Comparison of ENCODE assay signal across 2 cellular contexts in the genomic region with DNA sequence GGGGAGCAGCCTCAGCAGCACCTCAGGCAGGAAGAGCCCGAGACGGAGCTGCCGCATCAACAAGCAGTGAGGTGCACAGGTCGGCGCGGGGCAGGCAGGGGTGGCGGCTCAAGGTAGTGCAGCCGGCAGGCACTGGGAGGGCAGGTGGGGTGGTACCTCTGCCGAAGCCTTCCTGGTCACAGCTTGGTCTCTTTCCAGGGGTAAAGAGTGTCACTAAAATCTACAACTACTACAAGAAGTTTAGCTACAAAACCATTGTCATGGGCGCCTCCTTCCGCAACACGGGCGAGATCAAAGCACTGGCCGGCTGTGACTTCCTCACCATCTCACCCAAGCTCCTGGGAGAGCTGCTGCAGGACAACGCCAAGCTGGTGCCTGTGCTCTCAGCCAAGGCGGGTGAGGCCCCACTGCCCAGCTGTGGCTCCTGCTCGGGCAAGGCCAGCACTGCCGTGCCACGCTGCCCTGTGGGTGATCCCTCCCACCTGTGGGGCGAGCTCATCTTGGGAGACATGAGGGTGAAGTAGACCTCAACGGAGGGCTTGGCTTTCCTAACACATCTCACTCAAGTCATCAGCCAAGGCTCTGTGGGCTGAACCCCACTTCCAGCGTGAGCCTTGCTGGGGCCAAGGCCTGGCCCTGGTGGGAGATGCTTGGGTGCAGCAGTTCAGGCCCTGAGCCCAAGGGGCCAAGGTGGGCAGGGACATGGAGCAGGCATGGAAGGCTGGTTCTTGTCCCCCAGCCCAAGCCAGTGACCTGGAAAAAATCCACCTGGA.
TF ChIP-seq lines count a peak whose summit lies in the region.

No MANE protein-coding gene starts in this region.

TF ChIP-seq in GM12891, 5 proteins besides CTCF, POLR2A, EP300 and RAD21:
- no peak for TF ChIP-seq SPI1 (IDR thresholded peaks at IDR 0.05; ENCODE audit: low read depth, low read length)

TF ChIP-seq in H1, 55 proteins besides CTCF, POLR2A, EP300 and RAD21:
- TF ChIP-seq TCF12 (IDR thresholded peaks at IDR 0.05; ENCODE audit: low read depth, low read length) (no peak), CTBP2 (IDR thresholded peaks at IDR 0.05; ENCODE audit: borderline replicate concordance, insufficient read depth, insufficient read length, low read length) (no peak), POLR2AphosphoS5 (IDR thresholded peaks at IDR 0.05; ENCODE audit: low read depth, low read length) (0 out of 2 replicates have a peak, but pooled peaks have one; percentile 54), EGR1 (IDR thresholded peaks at IDR 0.05; ENCODE audit: borderline replicate concordance, low read depth, low read length) (no peak)
